Comparison of ENCODE assay signal across 1 cellular context in the genomic region with DNA sequence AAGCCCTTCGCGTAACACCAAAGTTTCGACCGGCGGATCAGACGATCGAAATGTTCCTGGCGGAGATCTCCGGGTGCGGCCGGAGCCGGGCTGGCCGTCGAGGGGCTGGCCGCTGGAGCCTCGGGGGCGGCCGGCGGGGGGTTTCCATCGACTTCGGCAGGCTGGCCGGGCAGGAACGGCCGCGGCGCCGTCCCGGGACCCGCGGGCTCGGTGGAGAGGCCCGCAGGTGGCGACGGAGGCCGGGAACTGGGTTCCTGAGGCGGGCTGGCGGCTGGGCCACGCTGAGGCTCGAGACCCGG.
TF ChIP-seq lines count a peak whose summit lies in the region.

No MANE protein-coding gene starts in this region.

TF ChIP-seq in WTC11, 78 proteins besides CTCF, POLR2A, EP300 and RAD21 (continued from another document):
- TF ChIP-seq HMGXB4 (CRISPR knock-in tag; IDR thresholded peaks at IDR 0.05): 0 out of 2 replicates have a peak, but pooled peaks have one; percentile 28
